8 cellular contexts compared by ENCODE assay signal in genomic region chr3:117719316-117719926, GRCh38.
DNase-seq lines count a peak whose midpoint lies in the region; ATAC-seq, FAIRE-seq and TF ChIP-seq lines count a peak whose summit lies in the region.

No MANE protein-coding gene starts in this region.

- no peaks in the 10 kb centered on the region for H3K9me3 ChIP-seq in right lobe of liver
- H3K9me3 ChIP-seq in ovary: no peaks in the 10 kb centered on the region

- FAIRE-seq in GM12892 (lab: Jason Lieb, UNC): peak; percentile 38

- no peaks in the 10 kb centered on the region for H3K27me3 ChIP-seq in right lobe of liver
- no peaks in the 10 kb centered on the region for H3K27me3 ChIP-seq in ovary

- DNase-seq in AG09319 (ENCODE audit: extremely low read depth, low read depth) (no peak), GM12892 (ENCODE audit: insufficient read length) (no peak), astrocyte of the hippocampus (ENCODE audit: low read depth, low spot score) (peak; percentile 50), right lobe of liver (no peak), ovary (no peak)
- peak; percentile 7 for DNase-seq in Jurkat, Clone E6-1 (ENCODE audit: low read depth, low spot score)
- DNase-seq in activated CD4-positive, alpha-beta T cell treated with anti-CD3 and anti-CD28 coated beads, Interleukin-2, amount 50 U/mL, for 48 hours: no peak

- H3K4me3 ChIP-seq in Jurkat, Clone E6-1 (ENCODE audit: low read length): no peak overlapping the region
- H3K4me3 ChIP-seq in right lobe of liver: no peak overlapping the region
- no peak overlapping the region for H3K4me3 ChIP-seq in ovary

- no peak for TF ChIP-seq EP300 in ovary (IDR thresholded peaks at IDR 0.05)

- H3K4me1 ChIP-seq in right lobe of liver (no peaks in the 10 kb centered on the region), ovary (ENCODE audit: insufficient read depth) (no peaks in the 10 kb centered on the region)

- no peaks in the 10 kb centered on the region for H3K36me3 ChIP-seq in right lobe of liver
- no peaks in the 10 kb centered on the region for H3K36me3 ChIP-seq in ovary

- H3K27ac ChIP-seq in right lobe of liver: no peak overlapping the region
- H3K27ac ChIP-seq in ovary: no peak overlapping the region

- ATAC-seq in right lobe of liver: peak; percentile 31 to 53 (median 47)
- no peak for ATAC-seq in GM21576 (IDR thresholded peaks at IDR 0.05; ENCODE audit: unreplicated experiment)

- peak; percentile 73 for TF ChIP-seq CTCF in AG09319 (IDR thresholded peaks at IDR 0.05; ENCODE audit: low read depth, low read length)
- TF ChIP-seq CTCF in right lobe of liver (IDR thresholded peaks at IDR 0.05): peak; percentile 60 to 80 (median 70)
- TF ChIP-seq CTCF in ovary (IDR thresholded peaks at IDR 0.05): peak in 1 of 3 donors; percentile 21

- 40% methylated on average over 2 of the region's 2 CpGs for WGBS in right lobe of liver (ENCODE audit: insufficient coverage, low coverage, low lambda C conversion rate, missing lambda C conversion rate)
- WGBS in ovary, 3 donors: 51 to 58% (median 53%) methylated on average over 2 of the region's 2 CpGs

- TF ChIP-seq POLR2A in GM12892 (IDR thresholded peaks at IDR 0.05; ENCODE audit: low read depth, low read length) (no peak), right lobe of liver (IDR thresholded peaks at IDR 0.05) (no peak), ovary (IDR thresholded peaks at IDR 0.05) (no peak)

- intact Hi-C loops in right lobe of liver (cut with DNase I): no loop called here
- intact Hi-C loops in ovary (cut with DNase I): no loop called here

Comparison
In these comparisons a context has a peak if more than half of its experiments do, and no peak if none do; other contexts are left out.
1. DNase-seq: peak in Jurkat, Clone E6-1 (single experiment) and astrocyte of the hippocampus (single experiment); none in AG09319 (single experiment), GM12892 (single experiment), right lobe of liver (0 of 3), activated CD4-positive, alpha-beta T cell treated with anti-CD3 and anti-CD28 coated beads, Interleukin-2, amount 50 U/mL, for 48 hours (0 of 2) and ovary (0 of 5).